ENCODE assay signal across 26 cellular contexts in the genomic region with DNA sequence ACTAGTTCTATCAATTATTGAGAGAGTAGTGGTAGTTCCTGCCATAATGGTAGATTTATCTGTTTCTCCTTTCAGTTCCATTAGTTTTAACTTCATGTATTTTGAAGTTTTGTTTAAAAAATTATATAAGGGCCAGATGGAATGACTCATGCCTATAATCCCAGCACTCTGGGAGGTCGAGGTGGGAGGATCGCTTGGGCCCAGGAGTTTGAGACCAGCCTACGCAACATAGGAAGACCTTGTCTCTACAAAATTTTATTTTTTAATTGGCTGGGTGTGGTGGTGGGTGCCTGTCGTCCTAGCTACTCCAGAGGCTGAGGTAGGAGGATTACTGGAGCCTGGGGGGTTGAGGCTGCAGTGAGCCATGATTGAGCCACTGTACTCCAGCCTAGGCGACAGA. TPM values are rescaled to one million over a fixed set of nuclear protein-coding genes. Genes with fewer than 3 reads are reported as not detected.
"Had no signal": no experiment of that assay in that cellular context is flagged by ENCODE, and none has a peak within 500 bp of the region (broad histone marks: within the 10 kb centered on the region; RNA-seq: fewer than 3 reads in every experiment).

No MANE protein-coding gene starts in this region.

- H3K9me3 ChIP-seq: body of pancreas, colonic mucosa, esophagus squamous epithelium had no signal

- H3K4me1 ChIP-seq: colonic mucosa had no signal

- H3K27me3 ChIP-seq: body of pancreas, colonic mucosa, esophagus squamous epithelium had no signal

- H3K36me3 ChIP-seq: colonic mucosa, esophagus squamous epithelium had no signal

- H3K9me3 Mint-ChIP-seq: activated B cell treated with CpG ODN at 0.5 μM for 24 hours; activated CD8-positive, alpha-beta T cell treated with anti-CD3 and anti-CD28 coated beads for 36 hours; activated T-cell treated with anti-CD3 and anti-CD28 coated beads, Interleukin-2, amount 50 U/mL, for 4 hours; activated T-helper 17 cell treated with anti-CD3 and anti-CD28 coated beads, Interleukin-2, amount 50 U/mL, for 72 hours had no signal

- H3K27ac ChIP-seq: body of pancreas, colonic mucosa, esophagus squamous epithelium, VCaP had no signal

- DNase-seq: activated B cell treated with CpG ODN at 0.5 μM for 24 hours; activated CD4-positive, alpha-beta T cell treated with anti-CD3 and anti-CD28 coated beads for 48 hours; activated CD4-positive, alpha-beta T cell treated with anti-CD3 and anti-CD28 coated beads, Interleukin-2, amount 50 U/mL, for 1 hour; activated CD4-positive, alpha-beta T cell treated with anti-CD3 and anti-CD28 coated beads, Interleukin-2, amount 50 U/mL, for 48 hours; activated CD8-positive, alpha-beta memory T cell treated with anti-CD3 and anti-CD28 coated beads for 24 hours; activated CD8-positive, alpha-beta T cell treated with anti-CD3 and anti-CD28 coated beads for 36 hours; activated effector memory CD4-positive, alpha-beta T cell treated with Interleukin-2 at 50 U/mL for 16 hours; activated gamma-delta T cell treated with Interleukin-2 at 50 U/mL for 16 hours; activated naive CD4-positive, alpha-beta T cell treated with anti-CD3 and anti-CD28 coated beads, Interleukin-2, amount 50 U/mL, for 16 hours; activated naive CD4-positive, alpha-beta T cell treated with Interleukin-2 at 50 U/mL for 16 hours; activated T-cell treated with anti-CD3 and anti-CD28 coated beads, Interleukin-2, amount 50 U/mL, for 4 hours; amniotic stem cell; body of pancreas; caudate nucleus; colonic mucosa; effector CD8-positive, alpha-beta T cell; esophagus squamous epithelium; T-helper 2 cell had no signal

- H3K36me3 Mint-ChIP-seq: activated naive CD8-positive, alpha-beta T cell had no signal

- H3K4me3 Mint-ChIP-seq: activated B cell treated with CpG ODN at 0.5 μM for 24 hours; activated CD8-positive, alpha-beta T cell treated with anti-CD3 and anti-CD28 coated beads for 36 hours; activated naive CD8-positive, alpha-beta T cell; activated T-cell treated with anti-CD3 and anti-CD28 coated beads, Interleukin-2, amount 50 U/mL, for 4 hours; activated T-helper 17 cell treated with anti-CD3 and anti-CD28 coated beads, Interleukin-2, amount 50 U/mL, for 72 hours had no signal

- H3K4me3 ChIP-seq: body of pancreas, colonic mucosa, esophagus squamous epithelium had no signal

- H3K27me3 Mint-ChIP-seq: activated B cell treated with CpG ODN at 0.5 μM for 24 hours; activated CD8-positive, alpha-beta T cell treated with anti-CD3 and anti-CD28 coated beads for 36 hours; activated naive CD8-positive, alpha-beta T cell had no signal

- H3K4me1 Mint-ChIP-seq: activated B cell treated with CpG ODN at 0.5 μM for 24 hours had no signal

- H3K27ac Mint-ChIP-seq: activated B cell treated with CpG ODN at 0.5 μM for 24 hours; activated CD8-positive, alpha-beta T cell treated with anti-CD3 and anti-CD28 coated beads for 36 hours; activated naive CD8-positive, alpha-beta T cell; activated T-helper 17 cell treated with anti-CD3 and anti-CD28 coated beads, Interleukin-2, amount 50 U/mL, for 72 hours had no signal

RNA-seq across cellular contexts. Expression of a gene that starts 34.4 kb away (rescaled TPM):
- total RNA-seq: activated CD8-positive, alpha-beta T cell treated with anti-CD3 and anti-CD28 coated beads for 36 hours; activated T-cell treated with anti-CD3 and anti-CD28 coated beads, Interleukin-2, amount 50 U/mL, for 4 hours; activated T-helper 17 cell treated with anti-CD3 and anti-CD28 coated beads, Interleukin-2, amount 50 U/mL, for 72 hours; body of pancreas; dermis microvascular lymphatic vessel endothelial cell; endothelial cell of umbilical vein; esophagus squamous epithelium; fibroblast of lung; fibroblast of villous mesenchyme; T-helper 1 cell treated with Interleukin-12 subunit alpha and Interleukin-12 subunit beta and Interleukin-4 antibody, amounts not matched to agents 30 ng/mL and 1 ng/mL, for 36 hours had no signal
